ENCODE assay signal across 8 cellular contexts in genomic region chr19:12484011-12484370, GRCh38. TPM values are rescaled to one million over a fixed set of nuclear protein-coding genes. Genes with fewer than 3 reads are reported as not detected.
A peak's percentile ranks its signal among the peaks of the same experiment; 100 is the strongest.
DNase-seq lines count a peak whose midpoint lies in the region; ATAC-seq and TF ChIP-seq lines count a peak whose summit lies in the region.

No MANE protein-coding gene starts in this region.

- H3F3A ChIP-seq in OCI-LY1 (ENCODE audit: insufficient read depth, low read length) = no peaks in the 10 kb centered on the region

- H3K9me3 Mint-ChIP-seq in CD8-positive, alpha-beta T cell = no peaks in the 10 kb centered on the region

- H3K4me3 Mint-ChIP-seq in CD8-positive, alpha-beta T cell = peak overlapping the region; percentile 94

- DNase-seq in CD8-positive, alpha-beta T cell = no peak
- DNase-seq in epithelial cell of esophagus (ENCODE audit: low read depth) (no peak), left lobe of liver (ENCODE audit: low spot score) (no peak), NCI-H526 (lab: John Stamatoyannopoulos, UW) (no peak), DMS153 (lab: John Stamatoyannopoulos, UW) (no peak)

- intact Hi-C loops in CD8-positive, alpha-beta T cell (cut with DNase I, micrococcal nuclease) = loop anchor here (1.0 to 10.0 kb wide), 8 partner anchors 11 to 322 kb away; partner anchors contain the start of genes ZNF443 (in 2 of the 2), ZNF564 (in 2 of the 2), ZNF136 (in 1 of the 2) and ZNF44 (in 1 of the 2)

- H3K4me2 ChIP-seq in OCI-LY1 (ENCODE audit: low read length) = peak overlapping the region; percentile 89

- peaks cover 25% of the 10 kb centered on the region for H3K4me1 ChIP-seq in CD8-positive, alpha-beta T cell (ENCODE audit: insufficient read depth, low read length)
- H3K4me1 ChIP-seq in OCI-LY1 (ENCODE audit: insufficient read depth, low read length, severe bottlenecking) (peaks cover 28% of the 10 kb centered on the region), neutrophil (ENCODE audit: control insufficient read depth in 1 of 2, insufficient read depth in 1 of 2, low read depth in 1 of 2, low read length in 1 of 2) (peaks cover 8 to 15% of the 10 kb centered on the region in 2 experiments)

- H4K20me1 ChIP-seq in OCI-LY1 (ENCODE audit: insufficient read depth, low read length) = no peaks in the 10 kb centered on the region

- POLR2A ChIA-PET in CD8-positive, alpha-beta T cell (lab: Charles Lee) = interaction anchor here (1.0 to 1.7 kb wide), 4 partner anchors 9 to 151 kb away, joined by 3 to 11 read pairs (median 4); partner anchors contain the start of genes ZNF442 and ZNF563

- no peak for ATAC-seq in CD8-positive, alpha-beta T cell
- ATAC-seq in HG03571 (IDR thresholded peaks at IDR 0.05; ENCODE audit: unreplicated experiment) (no peak), left lobe of liver (no peak)

- peak overlapping the region; percentile 94 for H3K27ac Mint-ChIP-seq in CD8-positive, alpha-beta T cell

- TF ChIP-seq CTCF in CD8-positive, alpha-beta T cell (IDR thresholded peaks at IDR 0.05) = no peak
- TF ChIP-seq CTCF in OCI-LY1 (IDR thresholded peaks at IDR 0.05; ENCODE audit: low read length) = no peak
- TF ChIP-seq CTCF in epithelial cell of esophagus (IDR thresholded peaks at IDR 0.05; ENCODE audit: insufficient read depth, low read depth, low read length, missing control alignments) = no peak
- TF ChIP-seq CTCF in neutrophil (IDR thresholded peaks at IDR 0.05) = no peak

- CTCF ChIA-PET in CD8-positive, alpha-beta T cell (lab: Charles Lee) = no interaction called here

- no peaks in the 10 kb centered on the region for H3K9me3 ChIP-seq in CD8-positive, alpha-beta T cell (ENCODE audit: low read length)
- H3K9me3 ChIP-seq in OCI-LY1 (ENCODE audit: low read length) (peaks cover 3% of the 10 kb centered on the region; the same call in 1 of the 2 replicates), neutrophil (no peaks in the 10 kb centered on the region)

- no peaks in the 10 kb centered on the region for H3K27me3 ChIP-seq in CD8-positive, alpha-beta T cell (ENCODE audit: insufficient read depth, low read length)
- H3K27me3 ChIP-seq in OCI-LY1 (ENCODE audit: insufficient read depth, low read length) (no peaks in the 10 kb centered on the region), neutrophil (peaks cover 10% of the 10 kb centered on the region)

- H3K36me3 Mint-ChIP-seq in CD8-positive, alpha-beta T cell = peaks cover 10% of the 10 kb centered on the region

- peak overlapping the region; percentile 93 for H3K4me3 ChIP-seq in CD8-positive, alpha-beta T cell (ENCODE audit: low read depth, low read length)
- peak overlapping the region; percentile 95 for H3K4me3 ChIP-seq in OCI-LY1 (ENCODE audit: low read depth, low read length, poor library complexity, severe bottlenecking)
- H3K4me3 ChIP-seq in epithelial cell of esophagus (ENCODE audit: low read length) = peak overlapping the region; percentile 85
- H3K4me3 ChIP-seq in neutrophil (ENCODE audit: low read depth in 1 of 2, low read length in 1 of 2) = peak overlapping the region; percentile 62 to 72

- H3K27me3 Mint-ChIP-seq in CD8-positive, alpha-beta T cell (ENCODE audit: low read depth) = no peaks in the 10 kb centered on the region

- H3K27ac ChIP-seq in CD8-positive, alpha-beta T cell (ENCODE audit: low read depth, low read length) = peak overlapping the region; percentile 76
- H3K27ac ChIP-seq in OCI-LY1 (ENCODE audit: low read depth, low read length, poor library complexity, severe bottlenecking) (no peak overlapping the region), neutrophil (no peak overlapping the region)

- peaks cover 8% of the 10 kb centered on the region for H3K79me2 ChIP-seq in OCI-LY1 (ENCODE audit: insufficient read depth, low read length)

- peak overlapping the region; percentile 86 for H3K9ac ChIP-seq in OCI-LY1 (ENCODE audit: low read length)

- peaks cover 31% of the 10 kb centered on the region for H3K4me1 Mint-ChIP-seq in CD8-positive, alpha-beta T cell (ENCODE audit: low read depth)

- H3K9me2 ChIP-seq in OCI-LY1 (ENCODE audit: low read depth, low read length) = no peaks in the 10 kb centered on the region

- peak overlapping the region; percentile 54 for H2AFZ ChIP-seq in OCI-LY1 (ENCODE audit: low read length)

- no peaks in the 10 kb centered on the region for H3K36me3 ChIP-seq in CD8-positive, alpha-beta T cell (ENCODE audit: insufficient read depth, low read length)
- H3K36me3 ChIP-seq in OCI-LY1 (ENCODE audit: insufficient read depth, low read length) (no peaks in the 10 kb centered on the region; the same call in 1 of the 2 replicates), neutrophil (no peaks in the 10 kb centered on the region)

RNA-seq across cellular contexts. Expression of gene ZNF709, which starts 0.6 kb away (rescaled TPM):
- 1 to 10 TPM; 4.3 to 4.5 TPM for total RNA-seq in CD8-positive, alpha-beta T cell
- total RNA-seq in left lobe of liver = 0.65 TPM

RNA-seq across cellular contexts. Expression of gene ZNF443, which starts 43.2 kb away (rescaled TPM):
- total RNA-seq in CD8-positive, alpha-beta T cell = 1 to 10 TPM; 2.1 to 2.6 TPM
- total RNA-seq in left lobe of liver = 2.4 TPM
